In genomic region chr6:107560657-107561056, GRCh38 we compare ENCODE assay signal across 14 cellular contexts.
A peak's percentile ranks its signal among the peaks of the same experiment; 100 is the strongest.
DNase-seq lines count a peak whose midpoint lies in the region; ATAC-seq and TF ChIP-seq lines count a peak whose summit lies in the region.
"Had no signal": no experiment of that assay in that cellular context is flagged by ENCODE, and none has a peak within 500 bp of the region (broad histone marks: within the 10 kb centered on the region; RNA-seq: fewer than 3 reads in every experiment).

No MANE protein-coding gene starts in this region.

- H3K36me3 ChIP-seq in suprapubic skin = no peaks in the 10 kb centered on the region
- H3K36me3 ChIP-seq: neutrophil had no signal

- no peak for TF ChIP-seq EP300 in suprapubic skin (IDR thresholded peaks at IDR 0.05)

- peaks cover 69% of the 10 kb centered on the region for H3K36me3 Mint-ChIP-seq in nephron progenitor cell (ENCODE audit: low read depth)
- H3K36me3 Mint-ChIP-seq: IgD-negative memory B cell had no signal

- H3K4me3 ChIP-seq in suprapubic skin = no peak overlapping the region

- ATAC-seq in HG03565 (IDR thresholded peaks at IDR 0.05; ENCODE audit: unreplicated experiment) = no peak

- no peak overlapping the region for H3K27ac ChIP-seq in suprapubic skin
- H3K27ac ChIP-seq: neutrophil had no signal

- TF ChIP-seq POLR2A in suprapubic skin (IDR thresholded peaks at IDR 0.05) = no peak

- H3K27ac Mint-ChIP-seq in nephron progenitor cell = peak overlapping the region; percentile 95
- H3K27ac Mint-ChIP-seq: B cell, IgD-negative memory B cell had no signal

- H3K4me1 Mint-ChIP-seq in nephron progenitor cell = peaks cover 54% of the 10 kb centered on the region

- H3K4me3 Mint-ChIP-seq in nephron progenitor cell = no peak overlapping the region
- H3K4me3 Mint-ChIP-seq: B cell, IgD-negative memory B cell had no signal

- H3K4me1 ChIP-seq in suprapubic skin = no peaks in the 10 kb centered on the region

- H3K27me3 Mint-ChIP-seq in nephron progenitor cell (ENCODE audit: low read depth, poor library complexity) = no peaks in the 10 kb centered on the region

- H3K9me3 Mint-ChIP-seq in nephron progenitor cell = no peaks in the 10 kb centered on the region
- H3K9me3 Mint-ChIP-seq: IgD-negative memory B cell had no signal

- no peaks in the 10 kb centered on the region for H3K9me3 ChIP-seq in suprapubic skin
- H3K9me3 ChIP-seq: neutrophil had no signal

- no peak for TF ChIP-seq CTCF in nephron progenitor cell (IDR thresholded peaks at IDR 0.05)
- TF ChIP-seq CTCF in suprapubic skin (IDR thresholded peaks at IDR 0.05) = no peak

- 69% methylated on average over 4 of the region's 4 CpGs for WGBS in suprapubic skin

- H3K27me3 ChIP-seq in suprapubic skin = no peaks in the 10 kb centered on the region

- DNase-seq in AG08396 (ENCODE audit: low spot score) = peak; percentile 14
- peak; percentile 81 for DNase-seq in NCI-H2227 (lab: John Stamatoyannopoulos, UW; ENCODE audit: unreplicated experiment)
- peak; percentile 8 for DNase-seq in fibroblast of gingiva (ENCODE audit: low read depth)
- no peak for DNase-seq in nephron progenitor cell
- DNase-seq in occipital lobe (lab: John Stamatoyannopoulos, UW) = no peak
- DNase-seq in stimulated activated CD4-positive, alpha-beta T cell treated with anti-CD3 and anti-CD28 coated beads, Interleukin-2, amount 100 ng/mL, for 24 hours = no peak
- DNase-seq in suprapubic skin (ENCODE audit: low spot score in 2 of 2) = no peak
- DNase-seq: activated CD8-positive, alpha-beta memory T cell treated with anti-CD3 and anti-CD28 coated beads, Interleukin-2, amount 50 U/mL, for 48 hours; NCI-H2171; stimulated activated CD4-positive, alpha-beta T cell treated with anti-CD3 and anti-CD28 coated beads, Interleukin-4, amount 100 ng/mL, for 4 hours had no signal

Comparison
In these comparisons a context has a peak if more than half of its experiments do, and no peak if none do; other contexts are left out.
1. DNase-seq: peak in AG08396 (single experiment), NCI-H2227 (single experiment) and fibroblast of gingiva (single experiment); none in nephron progenitor cell (single experiment), occipital lobe (single experiment), stimulated activated CD4-positive, alpha-beta T cell treated with anti-CD3 and anti-CD28 coated beads, Interleukin-2, amount 100 ng/mL, for 24 hours (0 of 2) and suprapubic skin (0 of 2).